In genomic region chr5:74950836-74951515, GRCh38 we compare ENCODE assay signal across 13 cellular contexts.
"Had no signal": no experiment of that assay in that cellular context is flagged by ENCODE, and none has a peak within 500 bp of the region (broad histone marks: within the 10 kb centered on the region; RNA-seq: fewer than 3 reads in every experiment).

No MANE protein-coding gene starts in this region.

- ATAC-seq: activated naive CD4-positive, alpha-beta T cell treated with anti-CD3 and anti-CD28 coated beads, Interleukin-2, amount 50 U/mL, for 72 hours; foreskin keratinocyte; left lung; T-helper 17 cell had no signal

- H3K36me3 ChIP-seq: left lung had no signal

- H3K4me3 ChIP-seq: dorsolateral prefrontal cortex, left lung had no signal

- H3K27me3 ChIP-seq: dorsolateral prefrontal cortex, foreskin keratinocyte, left lung had no signal

- FAIRE-seq: bronchial epithelial cell, islet of Langerhans had no signal

- H3K27ac ChIP-seq: dorsolateral prefrontal cortex, foreskin keratinocyte, left lung had no signal

- DNase-seq: activated B cell treated with CpG ODN at 0.5 μM for 24 hours; activated CD4-positive, alpha-beta T cell treated with anti-CD3 and anti-CD28 coated beads, Interleukin-2, amount 10 ng/mL, durations not matched to agents 7 days and 5 days; activated effector memory CD4-positive, alpha-beta T cell treated with Interleukin-2 at 50 U/mL for 16 hours; activated T-cell treated with anti-CD3 and anti-CD28 coated beads, Interleukin-2, amount 50 U/mL, for 1 hour; aorta; dorsolateral prefrontal cortex; foreskin keratinocyte; left lung; stimulated activated CD4-positive, alpha-beta T cell treated with anti-CD3 and anti-CD28 coated beads, Interleukin-4, amount 100 ng/mL, for 1 hour; T-helper 17 cell had no signal

- H3K9me3 ChIP-seq: left lung had no signal
